29 cellular contexts compared by ENCODE assay signal in the genomic region with DNA sequence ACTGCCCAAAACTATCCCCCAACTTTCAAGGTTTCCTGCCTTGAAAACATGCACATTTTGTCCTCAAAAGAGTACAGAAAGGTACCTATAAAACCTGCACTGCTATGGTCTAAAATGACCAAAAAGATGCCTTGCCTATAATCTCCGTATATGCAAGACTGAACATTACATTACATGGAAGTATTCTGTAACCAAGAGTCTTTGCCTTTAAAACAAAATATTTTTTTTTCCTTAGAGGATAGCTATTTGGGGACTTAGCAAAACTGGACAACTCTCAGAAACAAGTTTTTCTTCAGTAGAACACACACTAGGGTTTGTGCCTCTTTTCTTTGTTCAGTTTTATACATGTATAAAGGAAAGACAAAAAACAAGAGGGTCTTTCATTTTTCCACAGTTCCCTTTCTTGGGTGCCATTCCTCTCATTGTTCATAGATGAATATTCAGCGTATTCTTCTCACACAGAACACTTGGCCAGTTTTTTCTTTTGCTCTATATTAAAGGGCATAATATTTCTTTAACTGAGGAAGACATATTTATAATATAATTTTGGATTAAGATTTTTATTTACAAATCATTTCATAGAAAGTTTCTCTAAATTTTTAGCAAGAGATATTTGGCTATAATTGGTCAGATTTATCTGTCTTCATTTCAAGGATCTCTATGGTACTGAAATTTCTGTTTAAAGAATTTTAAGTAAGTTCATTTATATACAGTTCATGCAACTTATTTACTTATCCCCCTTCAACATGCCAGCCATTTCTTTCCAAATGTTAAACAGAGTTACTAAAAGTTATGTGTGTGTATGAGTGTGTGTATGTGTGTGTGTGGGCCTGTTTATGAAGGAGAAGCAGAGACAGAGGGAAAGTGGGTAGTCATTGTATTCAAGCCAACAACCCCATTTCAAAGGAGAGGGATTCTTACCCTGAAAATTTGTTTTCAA.
DNase-seq lines count a peak whose midpoint lies in the region; ATAC-seq and FAIRE-seq lines count a peak whose summit lies in the region.
"Had no signal": no experiment of that assay in that cellular context is flagged by ENCODE, and none has a peak within 500 bp of the region (broad histone marks: within the 10 kb centered on the region; RNA-seq: fewer than 3 reads in every experiment).

No MANE protein-coding gene starts in this region.

- H3K27ac ChIP-seq in caudate nucleus (ENCODE audit: low read depth, low read length) = peak overlapping the region; percentile 84
- H3K27ac ChIP-seq in temporal lobe (ENCODE audit: low read depth, low read length) = peak overlapping the region; percentile 44

- no peak for ATAC-seq in HG03159 (IDR thresholded peaks at IDR 0.05; ENCODE audit: unreplicated experiment)
- no peak for ATAC-seq in HG03442 (IDR thresholded peaks at IDR 0.05; ENCODE audit: unreplicated experiment)
- ATAC-seq: GM23338, PC-3 had no signal

- DNase-seq in caudate nucleus (lab: John Stamatoyannopoulos, UW) (no peak), frontal cortex (ENCODE audit: low spot score in 2 of 2) (no peak), midbrain (lab: John Stamatoyannopoulos, UW) (peak; percentile 48), DMS 273 (lab: John Stamatoyannopoulos, UW; ENCODE audit: unreplicated experiment) (no peak), NCI-H146 treated with DMSO at 0.1 percent for 48 hours (lab: John Stamatoyannopoulos, UW; ENCODE audit: unreplicated experiment) (no peak)
- DNase-seq: AML-193; C1 segment of cervical spinal cord; CD4-positive, alpha-beta memory T cell; COR-L47; GF-D8; H9; HFFc6; IMR-90; KG1; MM.1S; NCI-H1694; NCI-H2029 treated with DMSO at 0.1 percent for 48 hours; NCI-H446 treated with DMSO at 0.1 percent for 48 hours; NCI-H526; NCI-H82; NK-92 treated with Interleukin-12 subunit alpha and Interleukin-12 subunit beta, amount 100 ng/mL, for 24 hours; PC-3; SK-N-SH had no signal

- peak; percentile 77 for FAIRE-seq in frontal cortex (lab: Jason Lieb, UNC)
- FAIRE-seq: A204.1, GM12891 had no signal
